Comparison of ENCODE assay signal across 19 cellular contexts in the genomic region with DNA sequence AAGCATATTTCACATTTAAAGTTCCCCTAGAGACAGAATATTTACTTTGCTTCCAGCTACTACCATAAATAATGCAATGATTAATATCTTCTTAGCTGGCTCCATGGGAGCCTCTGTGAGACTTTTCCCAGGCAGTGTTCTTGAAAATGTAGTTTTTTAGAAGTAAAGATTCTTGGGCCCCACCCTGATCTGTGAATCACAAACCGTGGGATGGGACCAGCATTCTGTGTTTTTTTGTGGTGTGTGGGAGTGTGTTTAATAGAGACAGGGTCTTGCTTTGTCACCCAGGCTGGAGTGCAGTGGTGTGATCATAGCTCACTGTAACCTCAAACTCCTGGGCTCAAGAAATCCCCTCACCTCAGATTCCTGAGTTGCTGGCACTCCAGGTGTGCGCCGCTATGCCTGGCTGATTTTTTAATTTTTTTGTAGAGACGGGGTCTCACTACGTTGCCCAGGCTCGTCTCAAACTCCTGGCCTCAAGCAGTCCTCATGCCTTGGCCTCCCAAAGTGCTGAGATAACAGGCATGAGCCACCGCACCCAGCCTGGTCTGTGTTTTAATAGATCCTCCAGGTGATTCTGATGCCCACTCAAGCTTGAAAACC.
DNase-seq lines count a peak whose midpoint lies in the region; ATAC-seq and TF ChIP-seq lines count a peak whose summit lies in the region.
"Had no signal": no experiment of that assay in that cellular context is flagged by ENCODE, and none has a peak within 500 bp of the region (broad histone marks: within the 10 kb centered on the region; RNA-seq: fewer than 3 reads in every experiment).

No MANE protein-coding gene starts in this region.

- H3K4me1 ChIP-seq in GM23248 (ENCODE audit: insufficient read depth) (peaks cover 29% of the 10 kb centered on the region), adipocyte (ENCODE audit: control insufficient read depth, insufficient read depth, low read length) (peaks cover 34% of the 10 kb centered on the region)

- POLR2A ChIA-PET in activated CD4-positive, alpha-beta T cell treated with anti-CD3 and anti-CD28 coated beads, Interleukin-2, amount 10 ng/mL, durations not matched to agents 7 days and 5 days (lab: Charles Lee): no interaction called here

- H3K36me3 Mint-ChIP-seq in activated CD4-positive, alpha-beta T cell treated with anti-CD3 and anti-CD28 coated beads, Interleukin-2, amount 10 ng/mL, durations not matched to agents 7 days and 5 days (ENCODE audit: low read depth): peaks cover 69% of the 10 kb centered on the region
- H3K36me3 Mint-ChIP-seq in nephron progenitor cell (ENCODE audit: low read depth): peaks cover 63% of the 10 kb centered on the region

- H3K4me3 Mint-ChIP-seq in activated CD4-positive, alpha-beta T cell treated with anti-CD3 and anti-CD28 coated beads, Interleukin-2, amount 10 ng/mL, durations not matched to agents 7 days and 5 days: no peak overlapping the region
- H3K4me3 Mint-ChIP-seq in nephron progenitor cell: no peak overlapping the region

- no peak overlapping the region for H2AFZ ChIP-seq in GM23248

- no peaks in the 10 kb centered on the region for H3K9me2 ChIP-seq in GM23248 (ENCODE audit: insufficient read depth)

- H4K20me1 ChIP-seq in GM23248 (ENCODE audit: insufficient read depth): no peaks in the 10 kb centered on the region

- H3K4me3 ChIP-seq in GM23248 (no peak overlapping the region), adipocyte (ENCODE audit: low read length) (no peak overlapping the region)
- H3K4me3 ChIP-seq: A549, Peyer's patch, psoas muscle had no signal

- ATAC-seq in sciatic nerve (no peak), GM18520 (IDR thresholded peaks at IDR 0.05; ENCODE audit: unreplicated experiment) (no peak)
- ATAC-seq: A549, left colon, psoas muscle had no signal

- CTCF ChIA-PET in activated CD4-positive, alpha-beta T cell treated with anti-CD3 and anti-CD28 coated beads, Interleukin-2, amount 10 ng/mL, durations not matched to agents 7 days and 5 days (lab: Charles Lee): interaction anchor here (0.6 to 1.7 kb wide), 3 partner anchors 8 to 74 kb away, joined by 4 to 5 read pairs (median 4); no protein-coding TSS in a partner anchor

- H3K4me2 ChIP-seq in GM23248 (ENCODE audit: unreplicated experiment): no peak overlapping the region
- H3K4me2 ChIP-seq: A549 had no signal

- H3K9me3 ChIP-seq in GM23248 (ENCODE audit: low read depth) (no peaks in the 10 kb centered on the region), adipocyte (ENCODE audit: control insufficient read depth, low read length) (no peaks in the 10 kb centered on the region)
- H3K9me3 ChIP-seq: A549, Peyer's patch, psoas muscle had no signal

- H3F3A ChIP-seq in GM23248 (ENCODE audit: insufficient read depth): peaks cover 14% of the 10 kb centered on the region

- peak overlapping the region; percentile 54 for H3K27ac ChIP-seq in GM23248
- H3K27ac ChIP-seq: A549, Peyer's patch, psoas muscle had no signal

- H3K4me1 Mint-ChIP-seq in activated CD4-positive, alpha-beta T cell treated with anti-CD3 and anti-CD28 coated beads, Interleukin-2, amount 10 ng/mL, durations not matched to agents 7 days and 5 days: peaks cover 41% of the 10 kb centered on the region
- H3K4me1 Mint-ChIP-seq in nephron progenitor cell: peaks cover 26% of the 10 kb centered on the region

- H3K27me3 Mint-ChIP-seq in activated CD4-positive, alpha-beta T cell treated with anti-CD3 and anti-CD28 coated beads, Interleukin-2, amount 10 ng/mL, durations not matched to agents 7 days and 5 days: no peaks in the 10 kb centered on the region
- H3K27me3 Mint-ChIP-seq in nephron progenitor cell (ENCODE audit: low read depth, poor library complexity): no peaks in the 10 kb centered on the region

- H3K36me3 ChIP-seq in GM23248 (ENCODE audit: low read depth): peaks cover 10% of the 10 kb centered on the region; the same call in 1 of the 2 replicates
- H3K36me3 ChIP-seq in adipocyte (ENCODE audit: control insufficient read depth, insufficient read depth, low read length, severe bottlenecking): peaks cover 58% of the 10 kb centered on the region

- H3K27me3 ChIP-seq in GM23248 (replicated peaks; ENCODE audit: insufficient read depth): no peaks in the 10 kb centered on the region
- H3K27me3 ChIP-seq in adipocyte (replicated peaks; ENCODE audit: control insufficient read depth, insufficient read depth, low read length): no peaks in the 10 kb centered on the region
- H3K27me3 ChIP-seq: Peyer's patch had no signal

- no peaks in the 10 kb centered on the region for H3K9me3 Mint-ChIP-seq in activated CD4-positive, alpha-beta T cell treated with anti-CD3 and anti-CD28 coated beads, Interleukin-2, amount 10 ng/mL, durations not matched to agents 7 days and 5 days
- no peaks in the 10 kb centered on the region for H3K9me3 Mint-ChIP-seq in nephron progenitor cell

- TF ChIP-seq CTCF in nephron progenitor cell (IDR thresholded peaks at IDR 0.05): no peak

- DNase-seq in activated CD4-positive, alpha-beta T cell treated with anti-CD3 and anti-CD28 coated beads, Interleukin-2, amount 10 ng/mL, durations not matched to agents 7 days and 5 days: no peak
- DNase-seq in activated CD4-positive, alpha-beta T cell treated with anti-CD3 and anti-CD28 coated beads for 1 hour: no peak
- DNase-seq in GM23248: peak; percentile 73
- DNase-seq in adipocyte (ENCODE audit: low read depth): peak; percentile 26
- DNase-seq in nephron progenitor cell: no peak
- DNase-seq in sciatic nerve (ENCODE audit: low spot score): no peak
- no peak for DNase-seq in SW480 (ENCODE audit: low spot score)
- DNase-seq: activated CD8-positive, alpha-beta memory T cell treated with anti-CD3 and anti-CD28 coated beads for 24 hours; anterior cingulate cortex; COR-L47; hypothalamus; left colon; NCI-H1694 treated with DMSO at 0.1 percent for 48 hours; NCI-H524 treated with DMSO at 0.1 percent for 48 hours; Peyer's patch; psoas muscle; stimulated activated CD8-positive, alpha-beta memory T cell treated with anti-CD3 and anti-CD28 coated beads, Interleukin-4, amount 100 ng/mL, for 48 hours had no signal

- H3K79me2 ChIP-seq in GM23248 (ENCODE audit: insufficient read depth): 0 out of 2 replicates have a peak, but pooled peaks cover 12% of the 10 kb centered on the region

- 77 to 78% methylated on average over 7 of the region's 7 CpGs for WGBS in GM23248 (ENCODE audit: low coverage in 1 of 2, low lambda C conversion rate in 2 of 2, missing lambda C conversion rate in 2 of 2), 2 experiments

- H3K9ac ChIP-seq in GM23248: peak overlapping the region; percentile 20; the same call in 1 of the 2 replicates
- no peak overlapping the region for H3K9ac ChIP-seq in adipocyte (ENCODE audit: low read length)

- peak overlapping the region; percentile 31 for H3K27ac Mint-ChIP-seq in activated CD4-positive, alpha-beta T cell treated with anti-CD3 and anti-CD28 coated beads, Interleukin-2, amount 10 ng/mL, durations not matched to agents 7 days and 5 days
- peak overlapping the region; percentile 24 for H3K27ac Mint-ChIP-seq in nephron progenitor cell

- intact Hi-C loops in sciatic nerve (cut with DNase I): no loop called here

- in situ Hi-C loops in GM23248 (cut with MboI): no loop called here

Comparison
In these comparisons a context has a peak if more than half of its experiments do, and no peak if none do; other contexts are left out.
1. DNase-seq: peak in GM23248 (single experiment) and adipocyte (single experiment); none in activated CD4-positive, alpha-beta T cell treated with anti-CD3 and anti-CD28 coated beads, Interleukin-2, amount 10 ng/mL, durations not matched to agents 7 days and 5 days (single experiment), activated CD4-positive, alpha-beta T cell treated with anti-CD3 and anti-CD28 coated beads for 1 hour (single experiment), nephron progenitor cell (single experiment), sciatic nerve (single experiment) and SW480 (single experiment).